In genomic region chr13:59374720-59375119, GRCh38 we compare ENCODE assay signal across 13 cellular contexts.
"Had no signal": no experiment of that assay in that cellular context is flagged by ENCODE, and none has a peak within 500 bp of the region (broad histone marks: within the 10 kb centered on the region; RNA-seq: fewer than 3 reads in every experiment).

No MANE protein-coding gene starts in this region.

- ATAC-seq: activated naive CD8-positive, alpha-beta T cell treated with anti-CD3 and anti-CD28 coated beads, Interleukin-2, amount 50 U/mL, for 24 hours; left lobe of liver; natural killer cell; stimulated activated naive CD8-positive, alpha-beta T cell treated with anti-CD3 and anti-CD28 coated beads, Interleukin-15, amount 100 ng/mL, for 72 hours had no signal

- DNase-seq: activated CD4-positive, alpha-beta T cell treated with anti-CD3 and anti-CD28 coated beads for 4 hours; activated naive CD4-positive, alpha-beta T cell treated with Interleukin-2 at 50 U/mL for 16 hours; activated naive CD8-positive, alpha-beta T cell treated with anti-CD3 and anti-CD28 coated beads, Interleukin-2, amount 50 U/mL, for 24 hours; colonic mucosa; foreskin melanocyte; head of caudate nucleus; mammary epithelial cell; natural killer cell; stimulated activated CD4-positive, alpha-beta T cell treated with anti-CD3 and anti-CD28 coated beads, Interleukin-4, amount 100 ng/mL, for 1 hour; stimulated activated naive CD8-positive, alpha-beta T cell treated with anti-CD3 and anti-CD28 coated beads, Interleukin-15, amount 100 ng/mL, for 72 hours; T-helper 9 cell; testis had no signal
